In the genomic region with DNA sequence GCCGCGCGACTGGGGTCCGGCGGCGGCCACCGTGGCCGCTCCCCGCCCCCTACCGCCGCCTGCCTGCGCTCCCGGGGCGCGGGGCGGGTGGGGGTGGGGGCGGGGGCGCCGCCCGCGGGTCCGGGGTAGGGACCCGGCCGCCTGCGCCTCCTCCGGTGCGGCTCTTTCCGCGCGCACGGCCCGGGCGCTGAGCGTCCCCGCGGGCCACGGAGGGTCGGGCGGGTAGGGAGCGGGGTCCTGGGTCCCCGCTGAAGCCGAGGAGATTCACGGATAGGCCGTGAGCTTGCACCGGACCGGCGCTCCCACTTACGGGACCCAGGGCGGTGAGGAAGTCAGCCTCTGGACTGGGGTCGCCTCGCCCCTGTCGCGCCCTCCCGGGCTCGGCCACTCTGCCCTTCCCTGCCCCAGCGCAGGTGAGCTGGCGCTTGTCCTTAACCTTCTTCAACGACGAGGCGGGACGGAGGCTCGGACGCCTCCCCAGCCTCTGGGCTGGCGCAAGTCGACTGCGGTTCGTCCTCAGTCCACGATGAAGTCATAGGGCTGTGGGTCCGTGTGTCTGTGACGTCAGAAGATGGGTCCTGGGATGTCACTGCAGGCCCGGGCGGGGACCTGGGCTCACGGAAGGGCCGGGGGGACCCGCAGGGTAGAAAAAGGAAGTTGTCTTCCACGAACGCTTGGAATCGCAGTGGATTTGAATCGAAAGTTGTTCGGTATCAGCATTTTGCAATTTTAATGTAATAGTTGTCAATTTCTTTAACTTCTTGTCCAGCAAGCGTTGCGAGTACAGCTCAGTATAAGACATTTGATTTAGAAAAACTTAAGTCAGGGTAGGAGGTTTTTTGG, we compare ENCODE assay signal across 1 cellular context.
TF ChIP-seq lines count a peak whose summit lies in the region.

No MANE protein-coding gene starts in this region.

TF ChIP-seq in GM12878, 131 proteins besides CTCF, POLR2A, EP300 and RAD21 (continued from another document and continues in another):
- TF ChIP-seq, protein P1, sequence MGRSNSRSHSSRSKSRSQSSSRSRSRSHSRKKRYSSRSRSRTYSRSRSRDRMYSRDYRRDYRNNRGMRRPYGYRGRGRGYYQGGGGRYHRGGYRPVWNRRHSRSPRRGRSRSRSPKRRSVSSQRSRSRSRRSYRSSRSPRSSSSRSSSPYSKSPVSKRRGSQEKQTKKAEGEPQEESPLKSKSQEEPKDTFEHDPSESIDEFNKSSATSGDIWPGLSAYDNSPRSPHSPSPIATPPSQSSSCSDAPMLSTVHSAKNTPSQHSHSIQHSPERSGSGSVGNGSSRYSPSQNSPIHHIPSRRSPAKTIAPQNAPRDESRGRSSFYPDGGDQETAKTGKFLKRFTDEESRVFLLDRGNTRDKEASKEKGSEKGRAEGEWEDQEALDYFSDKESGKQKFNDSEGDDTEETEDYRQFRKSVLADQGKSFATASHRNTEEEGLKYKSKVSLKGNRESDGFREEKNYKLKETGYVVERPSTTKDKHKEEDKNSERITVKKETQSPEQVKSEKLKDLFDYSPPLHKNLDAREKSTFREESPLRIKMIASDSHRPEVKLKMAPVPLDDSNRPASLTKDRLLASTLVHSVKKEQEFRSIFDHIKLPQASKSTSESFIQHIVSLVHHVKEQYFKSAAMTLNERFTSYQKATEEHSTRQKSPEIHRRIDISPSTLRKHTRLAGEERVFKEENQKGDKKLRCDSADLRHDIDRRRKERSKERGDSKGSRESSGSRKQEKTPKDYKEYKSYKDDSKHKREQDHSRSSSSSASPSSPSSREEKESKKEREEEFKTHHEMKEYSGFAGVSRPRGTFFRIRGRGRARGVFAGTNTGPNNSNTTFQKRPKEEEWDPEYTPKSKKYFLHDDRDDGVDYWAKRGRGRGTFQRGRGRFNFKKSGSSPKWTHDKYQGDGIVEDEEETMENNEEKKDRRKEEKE (IDR thresholded peaks at IDR 0.05): no peak
- TF ChIP-seq, protein P2, sequence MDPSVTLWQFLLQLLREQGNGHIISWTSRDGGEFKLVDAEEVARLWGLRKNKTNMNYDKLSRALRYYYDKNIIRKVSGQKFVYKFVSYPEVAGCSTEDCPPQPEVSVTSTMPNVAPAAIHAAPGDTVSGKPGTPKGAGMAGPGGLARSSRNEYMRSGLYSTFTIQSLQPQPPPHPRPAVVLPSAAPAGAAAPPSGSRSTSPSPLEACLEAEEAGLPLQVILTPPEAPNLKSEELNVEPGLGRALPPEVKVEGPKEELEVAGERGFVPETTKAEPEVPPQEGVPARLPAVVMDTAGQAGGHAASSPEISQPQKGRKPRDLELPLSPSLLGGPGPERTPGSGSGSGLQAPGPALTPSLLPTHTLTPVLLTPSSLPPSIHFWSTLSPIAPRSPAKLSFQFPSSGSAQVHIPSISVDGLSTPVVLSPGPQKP (IDR thresholded peaks at IDR 0.05; ENCODE audit: low read depth, low read length): no peak
- TF ChIP-seq POU2F2 (IDR thresholded peaks at IDR 0.05; ENCODE audit: borderline replicate concordance, low read depth, low read length) (peak; percentile 47; the same call in 1 of the 3 replicates), HCFC1 (IDR thresholded peaks at IDR 0.05; ENCODE audit: low read length) (no peak), MYB (IDR thresholded peaks at IDR 0.05; ENCODE audit: borderline replicate concordance, low read depth, low read length) (no peak), IKZF2 (IDR thresholded peaks at IDR 0.05) (peak; percentile 23 to 43; a peak in 3 of 4 replicates), RUNX3 (IDR thresholded peaks at IDR 0.05; ENCODE audit: low read length) (peak; percentile 67), MEF2A (IDR thresholded peaks at IDR 0.05; ENCODE audit: insufficient read depth, low read depth, low read length) (no peak), IKZF1 (conservative IDR thresholded peaks at IDR 0.05) (peak; percentile 14; the same call in 1 of the 2 replicates), RCOR1 (conservative IDR thresholded peaks at IDR 0.05; ENCODE audit: low read depth, low read length) (no peak), PKNOX1 (IDR thresholded peaks at IDR 0.05) (no peak), RELA (IDR thresholded peaks at IDR 0.05; ENCODE audit: borderline replicate concordance, partially characterized antibody) (no peak), CBX5 (IDR thresholded peaks at IDR 0.05; ENCODE audit: low read depth) (no peak), KLF5 (IDR thresholded peaks at IDR 0.05; ENCODE audit: partially characterized antibody) (no peak), FOS (IDR thresholded peaks at IDR 0.05; ENCODE audit: borderline replicate concordance, extremely low read depth, insufficient read length) (no peak), RBBP5 (conservative IDR thresholded peaks at IDR 0.05) (no peak), TCF12 (IDR thresholded peaks at IDR 0.05; ENCODE audit: low read depth, low read length) (no peak), ASH2L (IDR thresholded peaks at IDR 0.05; ENCODE audit: borderline replicate concordance, low read depth) (0 out of 2 replicates have a peak, but pooled peaks have one; percentile 23), BRCA1 (IDR thresholded peaks at IDR 0.05; ENCODE audit: low read depth, low read length) (no peak), HDAC6 (IDR thresholded peaks at IDR 0.05; ENCODE audit: unreplicated experiment) (no peak), KAT2A (conservative IDR thresholded peaks at IDR 0.05; ENCODE audit: control insufficient read depth, low read depth, low read length) (no peak), SMC3 (IDR thresholded peaks at IDR 0.05; ENCODE audit: borderline replicate concordance, low read length) (no peak), NFYA (IDR thresholded peaks at IDR 0.05; ENCODE audit: borderline replicate concordance, low read depth, low read length) (no peak), ZBTB33 (IDR thresholded peaks at IDR 0.05) (no peak), DPF2 (IDR thresholded peaks at IDR 0.05) (0 out of 2 replicates have a peak, but pooled peaks have one; percentile 16)
- TF ChIP-seq, protein P3, sequence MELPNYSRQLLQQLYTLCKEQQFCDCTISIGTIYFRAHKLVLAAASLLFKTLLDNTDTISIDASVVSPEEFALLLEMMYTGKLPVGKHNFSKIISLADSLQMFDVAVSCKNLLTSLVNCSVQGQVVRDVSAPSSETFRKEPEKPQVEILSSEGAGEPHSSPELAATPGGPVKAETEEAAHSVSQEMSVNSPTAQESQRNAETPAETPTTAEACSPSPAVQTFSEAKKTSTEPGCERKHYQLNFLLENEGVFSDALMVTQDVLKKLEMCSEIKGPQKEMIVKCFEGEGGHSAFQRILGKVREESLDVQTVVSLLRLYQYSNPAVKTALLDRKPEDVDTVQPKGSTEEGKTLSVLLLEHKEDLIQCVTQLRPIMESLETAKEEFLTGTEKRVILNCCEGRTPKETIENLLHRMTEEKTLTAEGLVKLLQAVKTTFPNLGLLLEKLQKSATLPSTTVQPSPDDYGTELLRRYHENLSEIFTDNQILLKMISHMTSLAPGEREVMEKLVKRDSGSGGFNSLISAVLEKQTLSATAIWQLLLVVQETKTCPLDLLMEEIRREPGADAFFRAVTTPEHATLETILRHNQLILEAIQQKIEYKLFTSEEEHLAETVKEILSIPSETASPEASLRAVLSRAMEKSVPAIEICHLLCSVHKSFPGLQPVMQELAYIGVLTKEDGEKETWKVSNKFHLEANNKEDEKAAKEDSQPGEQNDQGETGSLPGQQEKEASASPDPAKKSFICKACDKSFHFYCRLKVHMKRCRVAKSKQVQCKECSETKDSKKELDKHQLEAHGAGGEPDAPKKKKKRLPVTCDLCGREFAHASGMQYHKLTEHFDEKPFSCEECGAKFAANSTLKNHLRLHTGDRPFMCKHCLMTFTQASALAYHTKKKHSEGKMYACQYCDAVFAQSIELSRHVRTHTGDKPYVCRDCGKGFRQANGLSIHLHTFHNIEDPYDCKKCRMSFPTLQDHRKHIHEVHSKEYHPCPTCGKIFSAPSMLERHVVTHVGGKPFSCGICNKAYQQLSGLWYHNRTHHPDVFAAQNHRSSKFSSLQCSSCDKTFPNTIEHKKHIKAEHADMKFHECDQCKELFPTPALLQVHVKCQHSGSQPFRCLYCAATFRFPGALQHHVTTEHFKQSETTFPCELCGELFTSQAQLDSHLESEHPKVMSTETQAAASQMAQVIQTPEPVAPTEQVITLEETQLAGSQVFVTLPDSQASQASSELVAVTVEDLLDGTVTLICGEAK (IDR thresholded peaks at IDR 0.05; ENCODE audit: borderline replicate concordance): peak; percentile 41; the same call in 1 of the 2 replicates
- TF ChIP-seq, protein P4, sequence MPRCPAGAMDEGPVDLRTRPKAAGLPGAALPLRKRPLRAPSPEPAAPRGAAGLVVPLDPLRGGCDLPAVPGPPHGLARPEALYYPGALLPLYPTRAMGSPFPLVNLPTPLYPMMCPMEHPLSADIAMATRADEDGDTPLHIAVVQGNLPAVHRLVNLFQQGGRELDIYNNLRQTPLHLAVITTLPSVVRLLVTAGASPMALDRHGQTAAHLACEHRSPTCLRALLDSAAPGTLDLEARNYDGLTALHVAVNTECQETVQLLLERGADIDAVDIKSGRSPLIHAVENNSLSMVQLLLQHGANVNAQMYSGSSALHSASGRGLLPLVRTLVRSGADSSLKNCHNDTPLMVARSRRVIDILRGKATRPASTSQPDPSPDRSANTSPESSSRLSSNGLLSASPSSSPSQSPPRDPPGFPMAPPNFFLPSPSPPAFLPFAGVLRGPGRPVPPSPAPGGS (IDR thresholded peaks at IDR 0.05; ENCODE audit: borderline replicate concordance, insufficient read depth, low read depth, low read length, poor library complexity, severe bottlenecking): no peak
- TF ChIP-seq, protein P5, sequence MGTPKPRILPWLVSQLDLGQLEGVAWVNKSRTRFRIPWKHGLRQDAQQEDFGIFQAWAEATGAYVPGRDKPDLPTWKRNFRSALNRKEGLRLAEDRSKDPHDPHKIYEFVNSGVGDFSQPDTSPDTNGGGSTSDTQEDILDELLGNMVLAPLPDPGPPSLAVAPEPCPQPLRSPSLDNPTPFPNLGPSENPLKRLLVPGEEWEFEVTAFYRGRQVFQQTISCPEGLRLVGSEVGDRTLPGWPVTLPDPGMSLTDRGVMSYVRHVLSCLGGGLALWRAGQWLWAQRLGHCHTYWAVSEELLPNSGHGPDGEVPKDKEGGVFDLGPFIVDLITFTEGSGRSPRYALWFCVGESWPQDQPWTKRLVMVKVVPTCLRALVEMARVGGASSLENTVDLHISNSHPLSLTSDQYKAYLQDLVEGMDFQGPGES (IDR thresholded peaks at IDR 0.05): no peak
- TF ChIP-seq, protein P6, sequence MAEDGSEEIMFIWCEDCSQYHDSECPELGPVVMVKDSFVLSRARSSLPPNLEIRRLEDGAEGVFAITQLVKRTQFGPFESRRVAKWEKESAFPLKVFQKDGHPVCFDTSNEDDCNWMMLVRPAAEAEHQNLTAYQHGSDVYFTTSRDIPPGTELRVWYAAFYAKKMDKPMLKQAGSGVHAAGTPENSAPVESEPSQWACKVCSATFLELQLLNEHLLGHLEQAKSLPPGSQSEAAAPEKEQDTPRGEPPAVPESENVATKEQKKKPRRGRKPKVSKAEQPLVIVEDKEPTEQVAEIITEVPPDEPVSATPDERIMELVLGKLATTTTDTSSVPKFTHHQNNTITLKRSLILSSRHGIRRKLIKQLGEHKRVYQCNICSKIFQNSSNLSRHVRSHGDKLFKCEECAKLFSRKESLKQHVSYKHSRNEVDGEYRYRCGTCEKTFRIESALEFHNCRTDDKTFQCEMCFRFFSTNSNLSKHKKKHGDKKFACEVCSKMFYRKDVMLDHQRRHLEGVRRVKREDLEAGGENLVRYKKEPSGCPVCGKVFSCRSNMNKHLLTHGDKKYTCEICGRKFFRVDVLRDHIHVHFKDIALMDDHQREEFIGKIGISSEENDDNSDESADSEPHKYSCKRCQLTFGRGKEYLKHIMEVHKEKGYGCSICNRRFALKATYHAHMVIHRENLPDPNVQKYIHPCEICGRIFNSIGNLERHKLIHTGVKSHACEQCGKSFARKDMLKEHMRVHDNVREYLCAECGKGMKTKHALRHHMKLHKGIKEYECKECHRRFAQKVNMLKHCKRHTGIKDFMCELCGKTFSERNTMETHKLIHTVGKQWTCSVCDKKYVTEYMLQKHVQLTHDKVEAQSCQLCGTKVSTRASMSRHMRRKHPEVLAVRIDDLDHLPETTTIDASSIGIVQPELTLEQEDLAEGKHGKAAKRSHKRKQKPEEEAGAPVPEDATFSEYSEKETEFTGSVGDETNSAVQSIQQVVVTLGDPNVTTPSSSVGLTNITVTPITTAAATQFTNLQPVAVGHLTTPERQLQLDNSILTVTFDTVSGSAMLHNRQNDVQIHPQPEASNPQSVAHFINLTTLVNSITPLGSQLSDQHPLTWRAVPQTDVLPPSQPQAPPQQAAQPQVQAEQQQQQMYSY (CRISPR knock-in tag; IDR thresholded peaks at IDR 0.05): no peak
- TF ChIP-seq, protein P7, sequence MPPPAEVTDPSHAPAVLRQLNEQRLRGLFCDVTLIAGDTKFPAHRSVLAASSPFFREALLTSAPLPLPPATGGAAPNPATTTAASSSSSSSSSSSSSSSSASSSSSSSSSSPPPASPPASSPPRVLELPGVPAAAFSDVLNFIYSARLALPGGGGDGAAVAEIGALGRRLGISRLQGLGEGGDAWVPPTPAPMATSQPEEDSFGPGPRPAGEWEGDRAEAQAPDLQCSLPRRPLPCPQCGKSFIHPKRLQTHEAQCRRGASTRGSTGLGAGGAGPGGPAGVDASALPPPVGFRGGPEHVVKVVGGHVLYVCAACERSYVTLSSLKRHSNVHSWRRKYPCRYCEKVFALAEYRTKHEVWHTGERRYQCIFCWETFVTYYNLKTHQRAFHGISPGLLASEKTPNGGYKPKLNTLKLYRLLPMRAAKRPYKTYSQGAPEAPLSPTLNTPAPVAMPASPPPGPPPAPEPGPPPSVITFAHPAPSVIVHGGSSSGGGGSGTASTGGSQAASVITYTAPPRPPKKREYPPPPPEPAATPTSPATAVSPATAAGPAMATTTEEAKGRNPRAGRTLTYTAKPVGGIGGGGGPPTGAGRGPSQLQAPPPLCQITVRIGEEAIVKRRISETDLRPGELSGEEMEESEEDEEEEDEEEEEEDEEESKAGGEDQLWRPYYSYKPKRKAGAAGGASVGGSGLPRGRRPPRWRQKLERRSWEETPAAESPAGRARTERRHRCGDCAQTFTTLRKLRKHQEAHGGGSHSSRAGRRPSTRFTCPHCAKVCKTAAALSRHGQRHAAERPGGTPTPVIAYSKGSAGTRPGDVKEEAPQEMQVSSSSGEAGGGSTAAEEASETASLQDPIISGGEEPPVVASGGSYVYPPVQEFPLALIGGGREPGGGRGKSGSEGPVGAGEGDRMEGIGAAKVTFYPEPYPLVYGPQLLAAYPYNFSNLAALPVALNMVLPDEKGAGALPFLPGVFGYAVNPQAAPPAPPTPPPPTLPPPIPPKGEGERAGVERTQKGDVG (CRISPR knock-in tag; IDR thresholded peaks at IDR 0.05): no peak
